In the genomic region with DNA sequence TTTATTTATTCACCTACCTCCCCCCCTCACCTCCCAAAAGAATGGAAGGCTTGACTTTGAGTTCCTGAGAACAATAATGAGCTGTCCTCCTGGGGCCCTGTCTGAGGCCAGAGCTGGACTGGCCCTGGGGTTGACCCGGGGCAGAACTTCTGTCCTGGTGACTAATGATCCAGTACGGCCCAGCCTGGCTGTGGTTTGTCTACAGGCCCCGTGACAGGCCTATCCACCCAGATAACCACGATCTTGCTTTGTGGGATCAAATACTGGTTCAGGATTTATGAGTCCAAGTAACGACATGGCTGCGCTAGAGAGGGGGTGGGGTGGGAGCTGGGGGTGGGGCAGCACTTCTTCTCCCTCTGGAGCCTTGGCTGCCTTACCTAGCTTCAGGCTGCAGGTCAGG, we compare ENCODE assay signal across 22 cellular contexts.
A peak's percentile ranks its signal among the peaks of the same experiment; 100 is the strongest.
DNase-seq lines count a peak whose midpoint lies in the region; ATAC-seq, FAIRE-seq and TF ChIP-seq lines count a peak whose summit lies in the region.
"Had no signal": no experiment of that assay in that cellular context is flagged by ENCODE, and none has a peak within 500 bp of the region (broad histone marks: within the 10 kb centered on the region; RNA-seq: fewer than 3 reads in every experiment).

No MANE protein-coding gene starts in this region.

- no peak overlapping the region for H3K27ac ChIP-seq in K562 (ENCODE audit: extremely low read depth, low read depth, low read length)
- no peak overlapping the region for H3K27ac ChIP-seq in left lung
- H3K27ac ChIP-seq: BLaER1 treated with 17β-estradiol and CSF1 and Interleukin-3, amounts not matched to agents 10 nM and 100 nM had no signal

- no peaks in the 10 kb centered on the region; the same call in 1 of the 2 replicates for H4K20me1 ChIP-seq in K562 (replicated peaks; ENCODE audit: control insufficient read depth, insufficient read depth, low read length)
- H4K20me1 ChIP-seq: BLaER1 treated with 17β-estradiol and CSF1 and Interleukin-3, amounts not matched to agents 10 nM and 100 nM had no signal

- H3K27me3 ChIP-seq in K562 (ENCODE audit: control insufficient read depth in 2 of 2, insufficient read depth in 2 of 2, low read length in 2 of 2): peaks cover 28 to 57% of the 10 kb centered on the region in 2 experiments; a peak in 4 of 5 replicates
- H3K27me3 ChIP-seq in left lung: peaks cover 0 to 8% of the 10 kb centered on the region in 2 donors
- H3K27me3 ChIP-seq: BLaER1 treated with 17β-estradiol and CSF1 and Interleukin-3, amounts not matched to agents 10 nM and 100 nM had no signal

- no peak for ATAC-seq in K562
- ATAC-seq in left lung: peak; percentile 25
- ATAC-seq in GM18505 (IDR thresholded peaks at IDR 0.05; ENCODE audit: unreplicated experiment): no peak

- FAIRE-seq in K562 (lab: Jason Lieb, UNC): no peak
- FAIRE-seq: G401.6 had no signal

- H3K9ac ChIP-seq in K562 (ENCODE audit: insufficient read depth in 1 of 2, low read depth in 2 of 2, low read length in 2 of 2): no peak overlapping the region; a peak in 1 of 4 replicates
- H3K9ac ChIP-seq: BLaER1 treated with 17β-estradiol and CSF1 and Interleukin-3, amounts not matched to agents 10 nM and 100 nM had no signal

- no peaks in the 10 kb centered on the region for H3K79me2 ChIP-seq in K562 (ENCODE audit: control insufficient read depth, insufficient read depth, low read length)

- no peaks in the 10 kb centered on the region; a peak in 1 of 5 replicates for H3K4me1 ChIP-seq in K562 (replicated peaks in 1 of 2; ENCODE audit: control insufficient read depth in 2 of 2, insufficient read depth in 2 of 2, low read length in 2 of 2)
- no peaks in the 10 kb centered on the region for H3K4me1 ChIP-seq in left lung

- intact Hi-C loops in K562 (cut with micrococcal nuclease) (no loop called here), left lung (cut with DNase I) (no loop called here)

- H3K4me3 ChIP-seq in K562: no peak overlapping the region
- H3K4me3 ChIP-seq in left lung: no peak overlapping the region
- H3K4me3 ChIP-seq: BLaER1 treated with 17β-estradiol and CSF1 and Interleukin-3, amounts not matched to agents 10 nM and 100 nM had no signal

- TF ChIP-seq POLR2A in K562 (conservative IDR thresholded peaks at IDR 0.05) (no peak), GM18505 (IDR thresholded peaks at IDR 0.05; ENCODE audit: borderline replicate concordance, extremely low read depth, insufficient read depth, insufficient read length) (no peak)

- no peak overlapping the region for H2AFZ ChIP-seq in K562 (ENCODE audit: low read depth, low read length)

- WGBS in K562 (ENCODE audit: insufficient coverage, low coverage, missing lambda C conversion rate): 4% methylated on average over 6 of the region's 6 CpGs

- no TSS peak for BruUV-seq in K562 (replicated peaks; lab: Mats Ljungman, UMichigan)

- DNase-seq in MV-4-11 (lab: John Stamatoyannopoulos, UW) (peak; percentile 6), K562 (ENCODE audit: extremely low read depth in 1 of 4, low spot score in 3 of 4) (peak in 1 of 4 experiments; percentile 12), left lung (no peak), NCI-H510A treated with DMSO at 0.1 percent for 48 hours (lab: John Stamatoyannopoulos, UW) (no peak), SHP77 treated with DMSO at 0.1 percent for 48 hours (lab: John Stamatoyannopoulos, UW) (no peak), HuH-7.5 (ENCODE audit: low spot score) (no peak)
- DNase-seq: ACHN; Calu3; CD4-positive, alpha-beta memory T cell; DMS153; H7; NCI-H1105; NCI-H146; NCI-H2029; NCI-H226; NCI-H524 treated with DMSO at 0.1 percent for 48 hours; NCI-H82; Right ventricle myocardium superior; SW 1271 had no signal

- H3K9me3 ChIP-seq in K562 (replicated peaks; ENCODE audit: control insufficient read depth, insufficient read depth, low read depth, low read length) (no peaks in the 10 kb centered on the region), left lung (no peaks in the 10 kb centered on the region)
- H3K9me3 ChIP-seq: BLaER1 treated with 17β-estradiol and CSF1 and Interleukin-3, amounts not matched to agents 10 nM and 100 nM had no signal

- TF ChIP-seq EP300 in K562 (IDR thresholded peaks at IDR 0.05; ENCODE audit: low read length): no peak

- no peaks in the 10 kb centered on the region for H3K9me1 ChIP-seq in K562 (ENCODE audit: control insufficient read depth, insufficient read depth, low read length)

- TF ChIP-seq RAD21 in K562 (CRISPR knock-in tag; conservative IDR thresholded peaks at IDR 0.05 in 1 of 2, IDR thresholded peaks at IDR 0.05 in 1 of 2): no peak

- in situ Hi-C loops in K562 (cut with MboI): no loop called here

- CTCF ChIA-PET in K562 (lab: Yijun Ruan, JAX; ENCODE audit: low intra/inter-chr PET ratio): no interaction called here

- H3K4me2 ChIP-seq in K562 (ENCODE audit: insufficient read depth, low read length): no peak overlapping the region
- H3K4me2 ChIP-seq: BLaER1 treated with 17β-estradiol and CSF1 and Interleukin-3, amounts not matched to agents 10 nM and 100 nM had no signal

- H3K36me3 ChIP-seq in K562 (ENCODE audit: control insufficient read depth, insufficient read depth, low read length) (no peaks in the 10 kb centered on the region), left lung (no peaks in the 10 kb centered on the region)
- H3K36me3 ChIP-seq: BLaER1 treated with 17β-estradiol and CSF1 and Interleukin-3, amounts not matched to agents 10 nM and 100 nM had no signal

- POLR2A ChIA-PET in K562 (lab: Yijun Ruan, JAX): no interaction called here

- TF ChIP-seq CTCF in K562 (IDR thresholded peaks at IDR 0.05 in 2 of 3, conservative IDR thresholded peaks at IDR 0.05 in 1 of 3; ENCODE audit: insufficient read depth in 2 of 3, low read depth in 1 of 3, low read length in 3 of 3): no peak
- no peak for TF ChIP-seq CTCF in left lung (IDR thresholded peaks at IDR 0.05)

TF ChIP-seq in K562, 482 proteins besides CTCF, POLR2A, EP300 and RAD21:
- TF ChIP-seq, protein P1, sequence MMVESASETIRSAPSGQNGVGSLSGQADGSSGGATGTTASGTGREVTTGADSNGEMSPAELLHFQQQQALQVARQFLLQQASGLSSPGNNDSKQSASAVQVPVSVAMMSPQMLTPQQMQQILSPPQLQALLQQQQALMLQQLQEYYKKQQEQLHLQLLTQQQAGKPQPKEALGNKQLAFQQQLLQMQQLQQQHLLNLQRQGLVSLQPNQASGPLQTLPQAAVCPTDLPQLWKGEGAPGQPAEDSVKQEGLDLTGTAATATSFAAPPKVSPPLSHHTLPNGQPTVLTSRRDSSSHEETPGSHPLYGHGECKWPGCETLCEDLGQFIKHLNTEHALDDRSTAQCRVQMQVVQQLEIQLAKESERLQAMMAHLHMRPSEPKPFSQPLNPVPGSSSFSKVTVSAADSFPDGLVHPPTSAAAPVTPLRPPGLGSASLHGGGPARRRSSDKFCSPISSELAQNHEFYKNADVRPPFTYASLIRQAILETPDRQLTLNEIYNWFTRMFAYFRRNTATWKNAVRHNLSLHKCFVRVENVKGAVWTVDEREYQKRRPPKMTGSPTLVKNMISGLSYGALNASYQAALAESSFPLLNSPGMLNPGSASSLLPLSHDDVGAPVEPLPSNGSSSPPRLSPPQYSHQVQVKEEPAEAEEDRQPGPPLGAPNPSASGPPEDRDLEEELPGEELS (CRISPR knock-in tag; IDR thresholded peaks at IDR 0.05; ENCODE audit: borderline replicate concordance): no peak
- TF ChIP-seq, protein P2, sequence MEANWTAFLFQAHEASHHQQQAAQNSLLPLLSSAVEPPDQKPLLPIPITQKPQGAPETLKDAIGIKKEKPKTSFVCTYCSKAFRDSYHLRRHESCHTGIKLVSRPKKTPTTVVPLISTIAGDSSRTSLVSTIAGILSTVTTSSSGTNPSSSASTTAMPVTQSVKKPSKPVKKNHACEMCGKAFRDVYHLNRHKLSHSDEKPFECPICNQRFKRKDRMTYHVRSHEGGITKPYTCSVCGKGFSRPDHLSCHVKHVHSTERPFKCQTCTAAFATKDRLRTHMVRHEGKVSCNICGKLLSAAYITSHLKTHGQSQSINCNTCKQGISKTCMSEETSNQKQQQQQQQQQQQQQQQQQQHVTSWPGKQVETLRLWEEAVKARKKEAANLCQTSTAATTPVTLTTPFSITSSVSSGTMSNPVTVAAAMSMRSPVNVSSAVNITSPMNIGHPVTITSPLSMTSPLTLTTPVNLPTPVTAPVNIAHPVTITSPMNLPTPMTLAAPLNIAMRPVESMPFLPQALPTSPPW (CRISPR knock-in tag; IDR thresholded peaks at IDR 0.05): peak; percentile 16; the same call in 1 of the 2 replicates
